ENCODE assay signal across 23 cellular contexts in the genomic region with DNA sequence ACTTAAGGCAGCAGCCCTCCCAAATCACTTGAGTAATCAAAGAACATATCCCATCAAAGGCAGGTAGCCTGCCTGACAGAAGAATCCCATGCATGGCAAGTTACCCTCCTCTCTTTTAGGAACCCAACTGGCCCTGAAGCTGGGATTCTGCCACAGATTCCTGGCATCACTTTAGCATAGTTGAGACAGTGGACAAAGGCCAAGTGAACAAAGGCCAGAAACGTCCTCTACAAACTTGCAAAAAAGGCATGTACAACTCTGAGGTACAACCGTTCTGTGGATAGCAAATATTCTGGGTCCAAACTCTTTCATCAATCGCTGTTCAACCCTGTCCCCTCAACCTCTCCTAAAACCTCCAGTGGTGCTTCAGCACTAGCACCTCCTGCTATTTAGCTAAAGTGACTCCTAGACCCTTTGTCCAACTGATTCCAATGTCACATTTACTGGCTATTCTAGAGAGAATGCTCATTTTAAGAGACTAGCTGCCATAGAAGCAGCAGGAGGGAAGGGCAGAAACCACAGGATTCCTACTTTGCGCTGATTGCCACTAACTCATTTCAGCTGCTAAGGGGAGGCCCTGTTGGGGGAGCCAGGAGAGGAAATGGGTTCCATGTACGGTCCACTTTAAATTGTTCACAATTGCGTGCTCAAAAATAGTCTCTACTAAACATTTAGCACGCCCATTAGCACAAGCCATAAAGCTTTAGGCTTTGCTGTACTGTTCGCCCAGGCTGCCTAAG.
DNase-seq lines count a peak whose midpoint lies in the region; ATAC-seq and TF ChIP-seq lines count a peak whose summit lies in the region.
"Had no signal": no experiment of that assay in that cellular context is flagged by ENCODE, and none has a peak within 500 bp of the region (broad histone marks: within the 10 kb centered on the region; RNA-seq: fewer than 3 reads in every experiment).

No MANE protein-coding gene starts in this region.

- no peak overlapping the region for H3K9ac ChIP-seq in adipocyte (ENCODE audit: low read length)

- H3K4me1 ChIP-seq in HEK293 (ENCODE audit: control insufficient read depth, insufficient read depth, low read length) (0 out of 2 replicates have a peak, but pooled peaks cover 5% of the 10 kb centered on the region), adipocyte (ENCODE audit: control insufficient read depth, insufficient read depth, low read length) (peaks cover 8% of the 10 kb centered on the region), right lobe of liver (no peaks in the 10 kb centered on the region), thoracic aorta (ENCODE audit: control insufficient read depth in 1 of 2, low read depth in 2 of 2) (peaks cover 6 to 26% of the 10 kb centered on the region in 2 donors)
- H3K4me1 ChIP-seq in CD8-positive, alpha-beta T cell (ENCODE audit: insufficient read depth, low read length) = no peaks in the 10 kb centered on the region

- H3K27ac Mint-ChIP-seq in CD8-positive, alpha-beta T cell = no peak overlapping the region
- H3K27ac Mint-ChIP-seq: activated naive CD4-positive, alpha-beta T cell treated with anti-CD3 and anti-CD28 coated beads for 36 hours; activated T-helper 1 cell treated with anti-CD3 and anti-CD28 coated beads, Interleukin-12 subunit alpha, Interleukin-12 subunit beta, Interleukin-2, Interleukin-4 antibody, amounts not matched to agents 30 ng/mL and 10 ng/mL and 1 ng/mL, durations not matched to agents 14 hours and 24 hours and 36 hours; CD4-positive, CD25-positive, alpha-beta regulatory T cell; endodermal cell; IgD-negative memory B cell; naive B cell had no signal

- intact Hi-C loops in right lobe of liver (cut with DNase I) = no loop called here
- intact Hi-C loops in CD8-positive, alpha-beta T cell (cut with DNase I, micrococcal nuclease) = no loop called here

- H3K36me3 ChIP-seq in HEK293 (ENCODE audit: control insufficient read depth in 2 of 2, insufficient read depth in 1 of 2, low read length in 2 of 2) (no peaks in the 10 kb centered on the region), adipocyte (ENCODE audit: control insufficient read depth, insufficient read depth, low read length, severe bottlenecking) (no peaks in the 10 kb centered on the region), right lobe of liver (no peaks in the 10 kb centered on the region), thoracic aorta (no peaks in the 10 kb centered on the region)
- no peaks in the 10 kb centered on the region for H3K36me3 ChIP-seq in CD8-positive, alpha-beta T cell (ENCODE audit: insufficient read depth, low read length)
- H3K36me3 ChIP-seq: cardiac muscle cell, esophagus muscularis mucosa, gastroesophageal sphincter had no signal

- H3K9me3 ChIP-seq in HEK293 (ENCODE audit: control insufficient read depth, insufficient read depth, low read depth, low read length) (no peaks in the 10 kb centered on the region), adipocyte (ENCODE audit: control insufficient read depth, low read length) (no peaks in the 10 kb centered on the region), right lobe of liver (no peaks in the 10 kb centered on the region), thoracic aorta (no peaks in the 10 kb centered on the region)
- no peaks in the 10 kb centered on the region for H3K9me3 ChIP-seq in CD8-positive, alpha-beta T cell (ENCODE audit: low read length)
- H3K9me3 ChIP-seq: esophagus muscularis mucosa, gastroesophageal sphincter had no signal

- DNase-seq in adipocyte (ENCODE audit: low read depth) (peak; percentile 40), right lobe of liver (peak in 1 of 3 donors; percentile 44), thoracic aorta (ENCODE audit: low spot score) (no peak), NCI-H748 treated with DMSO at 0.1 percent for 48 hours (lab: John Stamatoyannopoulos, UW) (no peak)
- no peak for DNase-seq in CD8-positive, alpha-beta T cell
- DNase-seq: activated CD4-positive, alpha-beta T cell treated with anti-CD3 and anti-CD28 coated beads, Interleukin-2, amount 50 U/mL, for 4 hours; activated naive CD4-positive, alpha-beta T cell treated with anti-CD3 and anti-CD28 coated beads for 36 hours; amniotic stem cell; CD4-positive, CD25-positive, alpha-beta regulatory T cell; endodermal cell; hippocampal formation; mesendoderm; naive B cell; NCI-H1048; NCI-H2029; NCI-H774 had no signal

- H3K27ac ChIP-seq in HEK293 (ENCODE audit: extremely low read depth, low read depth, low read length) = no peak overlapping the region
- no peak overlapping the region for H3K27ac ChIP-seq in right lobe of liver
- peak overlapping the region; percentile 22 to 38 for H3K27ac ChIP-seq in thoracic aorta
- H3K27ac ChIP-seq in CD8-positive, alpha-beta T cell (ENCODE audit: low read depth, low read length) = no peak overlapping the region
- H3K27ac ChIP-seq: cardiac muscle cell, esophagus muscularis mucosa, gastroesophageal sphincter had no signal

- no peaks in the 10 kb centered on the region for H3K36me3 Mint-ChIP-seq in CD8-positive, alpha-beta T cell
- H3K36me3 Mint-ChIP-seq: CD4-positive, CD25-positive, alpha-beta regulatory T cell; IgD-negative memory B cell; naive B cell had no signal

- no peak for TF ChIP-seq POLR2A in right lobe of liver (IDR thresholded peaks at IDR 0.05)

- POLR2A ChIA-PET in HEK293 (lab: Yijun Ruan, JAX) = no interaction called here
- POLR2A ChIA-PET in CD8-positive, alpha-beta T cell (lab: Charles Lee) = no interaction called here

- CTCF ChIA-PET in HEK293 (lab: Yijun Ruan, JAX) = interaction anchor here (0.6 to 2.8 kb wide), 4 partner anchors 17 to 258 kb away, joined by 3 to 9 read pairs (median 4); no protein-coding TSS in a partner anchor
- CTCF ChIA-PET in CD8-positive, alpha-beta T cell (lab: Charles Lee) = no interaction called here

- no peak overlapping the region for H3K4me3 Mint-ChIP-seq in CD8-positive, alpha-beta T cell
- H3K4me3 Mint-ChIP-seq: activated naive CD4-positive, alpha-beta T cell treated with anti-CD3 and anti-CD28 coated beads for 36 hours; activated T-helper 1 cell treated with anti-CD3 and anti-CD28 coated beads, Interleukin-12 subunit alpha, Interleukin-12 subunit beta, Interleukin-2, Interleukin-4 antibody, amounts not matched to agents 30 ng/mL and 10 ng/mL and 1 ng/mL, durations not matched to agents 14 hours and 24 hours and 36 hours; CD4-positive, CD25-positive, alpha-beta regulatory T cell; endodermal cell; IgD-negative memory B cell; naive B cell had no signal

- 45% methylated on average over 8 of the region's 8 CpGs for WGBS in right lobe of liver (ENCODE audit: insufficient coverage, low coverage, low lambda C conversion rate, missing lambda C conversion rate)

- H3K4me1 Mint-ChIP-seq in CD8-positive, alpha-beta T cell (ENCODE audit: low read depth) = no peaks in the 10 kb centered on the region
- H3K4me1 Mint-ChIP-seq: CD4-positive, CD25-positive, alpha-beta regulatory T cell; IgD-negative memory B cell; naive B cell had no signal

- H3K27me3 ChIP-seq in adipocyte (replicated peaks; ENCODE audit: control insufficient read depth, insufficient read depth, low read length) (peaks cover 16% of the 10 kb centered on the region), right lobe of liver (peaks cover 0 to 14% of the 10 kb centered on the region in 2 donors), thoracic aorta (replicated peaks; ENCODE audit: insufficient read depth) (no peaks in the 10 kb centered on the region)
- no peaks in the 10 kb centered on the region for H3K27me3 ChIP-seq in CD8-positive, alpha-beta T cell (ENCODE audit: insufficient read depth, low read length)
- H3K27me3 ChIP-seq: cardiac muscle cell, esophagus muscularis mucosa, gastroesophageal sphincter had no signal

- TF ChIP-seq CTCF in HEK293 (tag by site-specific recombination; IDR thresholded peaks at IDR 0.05) = no peak
- no peak for TF ChIP-seq CTCF in right lobe of liver (IDR thresholded peaks at IDR 0.05)
- TF ChIP-seq CTCF in thoracic aorta (IDR thresholded peaks at IDR 0.05) = no peak
- TF ChIP-seq CTCF in CD8-positive, alpha-beta T cell (IDR thresholded peaks at IDR 0.05) = no peak

- H3K27me3 Mint-ChIP-seq in CD8-positive, alpha-beta T cell (ENCODE audit: low read depth) = peaks cover 5% of the 10 kb centered on the region

- H3K4me3 ChIP-seq in HEK293 (ENCODE audit: low read depth, low read length) (no peak overlapping the region), adipocyte (ENCODE audit: low read length) (no peak overlapping the region), right lobe of liver (no peak overlapping the region), thoracic aorta (no peak overlapping the region)
- H3K4me3 ChIP-seq in CD8-positive, alpha-beta T cell (ENCODE audit: low read depth, low read length) = no peak overlapping the region
- H3K4me3 ChIP-seq: cardiac muscle cell, esophagus muscularis mucosa, gastroesophageal sphincter had no signal

- no peaks in the 10 kb centered on the region for H3K9me3 Mint-ChIP-seq in CD8-positive, alpha-beta T cell
- H3K9me3 Mint-ChIP-seq: activated naive CD4-positive, alpha-beta T cell treated with anti-CD3 and anti-CD28 coated beads for 36 hours; activated T-helper 1 cell treated with anti-CD3 and anti-CD28 coated beads, Interleukin-12 subunit alpha, Interleukin-12 subunit beta, Interleukin-2, Interleukin-4 antibody, amounts not matched to agents 30 ng/mL and 10 ng/mL and 1 ng/mL, durations not matched to agents 14 hours and 24 hours and 36 hours; CD4-positive, CD25-positive, alpha-beta regulatory T cell; IgD-negative memory B cell had no signal

- ATAC-seq in right lobe of liver = peak in 3 of 4 donors; percentile 36 to 63 (median 42)
- ATAC-seq in thoracic aorta (ENCODE audit: insufficient number of reproducible peaks, low FRiP score, low read depth) = no peak
- no peak for ATAC-seq in GM19452 (IDR thresholded peaks at IDR 0.05; ENCODE audit: unreplicated experiment)
- ATAC-seq in CD8-positive, alpha-beta T cell = no peak
- ATAC-seq: gastroesophageal sphincter had no signal

TF ChIP-seq in HEK293, 187 proteins besides CTCF, POLR2A, EP300 and RAD21 (continues in another document):
- TF ChIP-seq ZFP41 (tag by site-specific recombination; IDR thresholded peaks at IDR 0.05; ENCODE audit: borderline replicate concordance) = no peak
- TF ChIP-seq, protein P1, sequence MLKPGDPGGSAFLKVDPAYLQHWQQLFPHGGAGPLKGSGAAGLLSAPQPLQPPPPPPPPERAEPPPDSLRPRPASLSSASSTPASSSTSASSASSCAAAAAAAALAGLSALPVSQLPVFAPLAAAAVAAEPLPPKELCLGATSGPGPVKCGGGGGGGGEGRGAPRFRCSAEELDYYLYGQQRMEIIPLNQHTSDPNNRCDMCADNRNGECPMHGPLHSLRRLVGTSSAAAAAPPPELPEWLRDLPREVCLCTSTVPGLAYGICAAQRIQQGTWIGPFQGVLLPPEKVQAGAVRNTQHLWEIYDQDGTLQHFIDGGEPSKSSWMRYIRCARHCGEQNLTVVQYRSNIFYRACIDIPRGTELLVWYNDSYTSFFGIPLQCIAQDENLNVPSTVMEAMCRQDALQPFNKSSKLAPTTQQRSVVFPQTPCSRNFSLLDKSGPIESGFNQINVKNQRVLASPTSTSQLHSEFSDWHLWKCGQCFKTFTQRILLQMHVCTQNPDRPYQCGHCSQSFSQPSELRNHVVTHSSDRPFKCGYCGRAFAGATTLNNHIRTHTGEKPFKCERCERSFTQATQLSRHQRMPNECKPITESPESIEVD (tag by site-specific recombination; IDR thresholded peaks at IDR 0.05) = peak; percentile 36; the same call in 1 of the 2 replicates
- peak; percentile 30; the same call in 1 of the 2 replicates for TF ChIP-seq ZNF341 (tag by site-specific recombination; IDR thresholded peaks at IDR 0.05; ENCODE audit: low read depth)

Comparison
In these comparisons a context has a peak if more than half of its experiments do, and no peak if none do; other contexts are left out.
1. H3K27ac ChIP-seq: peak in thoracic aorta (2 of 2); none in HEK293 (single experiment), right lobe of liver (0 of 3) and CD8-positive, alpha-beta T cell (single experiment).
2. ATAC-seq: peak in right lobe of liver (3 of 4); none in thoracic aorta (single experiment), GM19452 (single experiment) and CD8-positive, alpha-beta T cell (single experiment).